1 cellular context compared by ENCODE assay signal in genomic region chr2:213069531-213069930, GRCh38.
TF ChIP-seq lines count a peak whose summit lies in the region.

No MANE protein-coding gene starts in this region.

TF ChIP-seq in GM23338, 12 proteins besides CTCF, POLR2A, EP300 and RAD21 (continued from another document):
- TF ChIP-seq, protein P1, sequence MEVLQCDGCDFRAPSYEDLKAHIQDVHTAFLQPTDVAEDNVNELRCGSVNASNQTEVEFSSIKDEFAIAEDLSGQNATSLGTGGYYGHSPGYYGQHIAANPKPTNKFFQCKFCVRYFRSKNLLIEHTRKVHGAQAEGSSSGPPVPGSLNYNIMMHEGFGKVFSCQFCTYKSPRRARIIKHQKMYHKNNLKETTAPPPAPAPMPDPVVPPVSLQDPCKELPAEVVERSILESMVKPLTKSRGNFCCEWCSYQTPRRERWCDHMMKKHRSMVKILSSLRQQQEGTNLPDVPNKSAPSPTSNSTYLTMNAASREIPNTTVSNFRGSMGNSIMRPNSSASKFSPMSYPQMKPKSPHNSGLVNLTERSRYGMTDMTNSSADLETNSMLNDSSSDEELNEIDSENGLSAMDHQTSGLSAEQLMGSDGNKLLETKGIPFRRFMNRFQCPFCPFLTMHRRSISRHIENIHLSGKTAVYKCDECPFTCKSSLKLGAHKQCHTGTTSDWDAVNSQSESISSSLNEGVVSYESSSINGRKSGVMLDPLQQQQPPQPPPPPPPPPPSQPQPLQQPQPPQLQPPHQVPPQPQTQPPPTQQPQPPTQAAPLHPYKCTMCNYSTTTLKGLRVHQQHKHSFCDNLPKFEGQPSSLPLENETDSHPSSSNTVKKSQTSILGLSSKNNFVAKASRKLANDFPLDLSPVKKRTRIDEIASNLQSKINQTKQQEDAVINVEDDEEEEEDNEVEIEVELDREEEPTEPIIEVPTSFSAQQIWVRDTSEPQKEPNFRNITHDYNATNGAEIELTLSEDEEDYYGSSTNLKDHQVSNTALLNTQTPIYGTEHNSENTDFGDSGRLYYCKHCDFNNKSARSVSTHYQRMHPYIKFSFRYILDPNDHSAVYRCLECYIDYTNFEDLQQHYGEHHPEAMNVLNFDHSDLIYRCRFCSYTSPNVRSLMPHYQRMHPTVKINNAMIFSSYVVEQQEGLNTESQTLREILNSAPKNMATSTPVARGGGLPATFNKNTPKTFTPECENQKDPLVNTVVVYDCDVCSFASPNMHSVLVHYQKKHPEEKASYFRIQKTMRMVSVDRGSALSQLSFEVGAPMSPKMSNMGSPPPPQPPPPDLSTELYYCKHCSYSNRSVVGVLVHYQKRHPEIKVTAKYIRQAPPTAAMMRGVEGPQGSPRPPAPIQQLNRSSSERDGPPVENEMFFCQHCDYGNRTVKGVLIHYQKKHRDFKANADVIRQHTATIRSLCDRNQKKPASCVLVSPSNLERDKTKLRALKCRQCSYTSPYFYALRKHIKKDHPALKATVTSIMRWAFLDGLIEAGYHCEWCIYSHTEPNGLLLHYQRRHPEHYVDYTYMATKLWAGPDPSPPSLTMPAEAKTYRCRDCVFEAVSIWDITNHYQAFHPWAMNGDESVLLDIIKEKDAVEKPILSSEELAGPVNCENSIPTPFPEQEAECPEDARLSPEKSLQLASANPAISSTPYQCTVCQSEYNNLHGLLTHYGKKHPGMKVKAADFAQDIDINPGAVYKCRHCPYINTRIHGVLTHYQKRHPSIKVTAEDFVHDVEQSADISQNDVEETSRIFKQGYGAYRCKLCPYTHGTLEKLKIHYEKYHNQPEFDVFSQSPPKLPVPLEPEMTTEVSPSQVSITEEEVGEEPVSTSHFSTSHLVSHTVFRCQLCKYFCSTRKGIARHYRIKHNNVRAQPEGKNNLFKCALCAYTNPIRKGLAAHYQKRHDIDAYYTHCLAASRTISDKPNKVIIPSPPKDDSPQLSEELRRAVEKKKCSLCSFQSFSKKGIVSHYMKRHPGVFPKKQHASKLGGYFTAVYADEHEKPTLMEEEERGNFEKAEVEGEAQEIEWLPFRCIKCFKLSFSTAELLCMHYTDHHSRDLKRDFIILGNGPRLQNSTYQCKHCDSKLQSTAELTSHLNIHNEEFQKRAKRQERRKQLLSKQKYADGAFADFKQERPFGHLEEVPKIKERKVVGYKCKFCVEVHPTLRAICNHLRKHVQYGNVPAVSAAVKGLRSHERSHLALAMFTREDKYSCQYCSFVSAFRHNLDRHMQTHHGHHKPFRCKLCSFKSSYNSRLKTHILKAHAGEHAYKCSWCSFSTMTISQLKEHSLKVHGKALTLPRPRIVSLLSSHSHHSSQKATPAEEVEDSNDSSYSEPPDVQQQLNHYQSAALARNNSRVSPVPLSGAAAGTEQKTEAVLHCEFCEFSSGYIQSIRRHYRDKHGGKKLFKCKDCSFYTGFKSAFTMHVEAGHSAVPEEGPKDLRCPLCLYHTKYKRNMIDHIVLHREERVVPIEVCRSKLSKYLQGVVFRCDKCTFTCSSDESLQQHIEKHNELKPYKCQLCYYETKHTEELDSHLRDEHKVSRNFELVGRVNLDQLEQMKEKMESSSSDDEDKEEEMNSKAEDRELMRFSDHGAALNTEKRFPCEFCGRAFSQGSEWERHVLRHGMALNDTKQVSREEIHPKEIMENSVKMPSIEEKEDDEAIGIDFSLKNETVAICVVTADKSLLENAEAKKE (CRISPR knock-in tag; IDR thresholded peaks at IDR 0.05): no peak
- no peak for TF ChIP-seq EZH2phosphoT487 (IDR thresholded peaks at IDR 0.05; ENCODE audit: unreplicated experiment)
- TF ChIP-seq EZH2 (IDR thresholded peaks at IDR 0.05; ENCODE audit: low read depth, unreplicated experiment): no peak
- TF ChIP-seq NANOG (IDR thresholded peaks at IDR 0.05; ENCODE audit: borderline replicate concordance): no peak
- TF ChIP-seq ZNF114 (CRISPR knock-in tag; IDR thresholded peaks at IDR 0.05): no peak
- TF ChIP-seq, protein P2, sequence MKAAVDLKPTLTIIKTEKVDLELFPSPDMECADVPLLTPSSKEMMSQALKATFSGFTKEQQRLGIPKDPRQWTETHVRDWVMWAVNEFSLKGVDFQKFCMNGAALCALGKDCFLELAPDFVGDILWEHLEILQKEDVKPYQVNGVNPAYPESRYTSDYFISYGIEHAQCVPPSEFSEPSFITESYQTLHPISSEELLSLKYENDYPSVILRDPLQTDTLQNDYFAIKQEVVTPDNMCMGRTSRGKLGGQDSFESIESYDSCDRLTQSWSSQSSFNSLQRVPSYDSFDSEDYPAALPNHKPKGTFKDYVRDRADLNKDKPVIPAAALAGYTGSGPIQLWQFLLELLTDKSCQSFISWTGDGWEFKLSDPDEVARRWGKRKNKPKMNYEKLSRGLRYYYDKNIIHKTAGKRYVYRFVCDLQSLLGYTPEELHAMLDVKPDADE (IDR thresholded peaks at IDR 0.05): no peak
- TF ChIP-seq POLR2AphosphoS5 (IDR thresholded peaks at IDR 0.05; ENCODE audit: low read depth): no peak
- no peak for TF ChIP-seq CREB1 (CRISPR knock-in tag; IDR thresholded peaks at IDR 0.05; ENCODE audit: low read depth)
- no peak for TF ChIP-seq ZNF331 (CRISPR knock-in tag; IDR thresholded peaks at IDR 0.05; ENCODE audit: low read depth)
- TF ChIP-seq STAT1 (IDR thresholded peaks at IDR 0.05; ENCODE audit: unreplicated experiment): no peak
